Comparison of ENCODE assay signal across 8 cellular contexts in the genomic region with DNA sequence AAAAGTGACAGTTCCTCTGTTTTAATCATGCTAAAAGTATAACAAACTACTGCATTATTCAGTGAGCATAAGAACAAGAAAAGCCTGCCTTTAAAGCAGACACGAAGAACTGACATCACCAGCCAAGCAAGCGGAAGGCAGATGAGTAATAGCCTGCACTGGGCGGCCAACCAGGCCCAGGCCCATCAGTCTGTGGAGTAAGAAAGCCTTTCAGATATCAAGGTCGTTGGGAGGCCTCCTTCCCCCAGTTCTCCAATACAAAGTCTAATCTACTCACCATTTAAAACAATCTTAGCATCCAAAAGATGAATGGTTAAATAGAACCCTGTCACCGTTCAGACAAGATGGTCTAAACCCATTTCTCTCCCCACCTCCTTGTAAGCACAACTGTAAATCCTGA.
DNase-seq lines count a peak whose midpoint lies in the region; ATAC-seq and TF ChIP-seq lines count a peak whose summit lies in the region.

No MANE protein-coding gene starts in this region.

- no peaks in the 10 kb centered on the region for H3K27me3 Mint-ChIP-seq in activated B cell treated with CpG ODN at 0.5 μM for 24 hours

- TF ChIP-seq CTCF in activated B cell treated with CpG ODN at 0.5 μM for 24 hours (IDR thresholded peaks at IDR 0.05): no peak

- H3K36me3 Mint-ChIP-seq in activated B cell treated with CpG ODN at 0.5 μM for 24 hours (ENCODE audit: low read depth): no peaks in the 10 kb centered on the region

- H3K4me1 Mint-ChIP-seq in activated B cell treated with CpG ODN at 0.5 μM for 24 hours: peaks cover 65% of the 10 kb centered on the region

- POLR2A ChIA-PET in activated B cell treated with CpG ODN at 0.5 μM for 24 hours (lab: Charles Lee): no interaction called here

- peak overlapping the region; percentile 84 for H3K27ac Mint-ChIP-seq in activated B cell treated with CpG ODN at 0.5 μM for 24 hours

- ATAC-seq in activated B cell treated with CpG ODN at 0.5 μM for 24 hours (ENCODE audit: low read depth): peak; percentile 86
- peak; percentile 81 to 96 for ATAC-seq in left cardiac atrium

- CTCF ChIA-PET in activated B cell treated with CpG ODN at 0.5 μM for 24 hours (lab: Charles Lee): interaction anchor here (0.9 to 2.7 kb wide), 3 partner anchors 76 to 91 kb away, joined by 4 to 28 read pairs (median 6); partner anchors contain the start of gene LPIN3

- peak overlapping the region; percentile 56 for H3K4me3 Mint-ChIP-seq in activated B cell treated with CpG ODN at 0.5 μM for 24 hours

- no peaks in the 10 kb centered on the region for H3K9me3 Mint-ChIP-seq in activated B cell treated with CpG ODN at 0.5 μM for 24 hours

- DNase-seq in HCEC 1CT (peak; percentile 92), activated B cell treated with CpG ODN at 0.5 μM for 24 hours (no peak), left cardiac atrium (peak; percentile 84), retina (peak; percentile 45), GM19238 (ENCODE audit: insufficient read length, low spot score) (no peak), 8988T (no peak)
- no peak for DNase-seq in central memory CD4-positive, alpha-beta T cell
- no peak for DNase-seq in activated CD4-positive, CD25-positive, alpha-beta regulatory T cell treated with anti-CD3 and anti-CD28 coated beads, Interleukin-2, amount 50 U/mL, for 72 hours

- intact Hi-C loops in activated B cell treated with CpG ODN at 0.5 μM for 24 hours (cut with micrococcal nuclease): loop anchor here (1.0 to 5.0 kb wide), 5 partner anchors 17 to 112 kb away; partner anchors contain the start of genes LPIN3 and PLCG1
- intact Hi-C loops in left cardiac atrium (cut with DNase I): loop anchor here in 1 of 2 donors (10.0 kb wide), 1 partner anchor 85 kb away; no protein-coding TSS in a partner anchor

Comparison
In these comparisons a context has a peak if more than half of its experiments do, and no peak if none do; other contexts are left out.
1. DNase-seq: peak in HCEC 1CT (single experiment), left cardiac atrium (single experiment) and retina (single experiment); none in activated B cell treated with CpG ODN at 0.5 μM for 24 hours (single experiment), central memory CD4-positive, alpha-beta T cell (single experiment), activated CD4-positive, CD25-positive, alpha-beta regulatory T cell treated with anti-CD3 and anti-CD28 coated beads, Interleukin-2, amount 50 U/mL, for 72 hours (single experiment), GM19238 (single experiment) and 8988T (single experiment).